ENCODE assay signal across 1 cellular context in the genomic region with DNA sequence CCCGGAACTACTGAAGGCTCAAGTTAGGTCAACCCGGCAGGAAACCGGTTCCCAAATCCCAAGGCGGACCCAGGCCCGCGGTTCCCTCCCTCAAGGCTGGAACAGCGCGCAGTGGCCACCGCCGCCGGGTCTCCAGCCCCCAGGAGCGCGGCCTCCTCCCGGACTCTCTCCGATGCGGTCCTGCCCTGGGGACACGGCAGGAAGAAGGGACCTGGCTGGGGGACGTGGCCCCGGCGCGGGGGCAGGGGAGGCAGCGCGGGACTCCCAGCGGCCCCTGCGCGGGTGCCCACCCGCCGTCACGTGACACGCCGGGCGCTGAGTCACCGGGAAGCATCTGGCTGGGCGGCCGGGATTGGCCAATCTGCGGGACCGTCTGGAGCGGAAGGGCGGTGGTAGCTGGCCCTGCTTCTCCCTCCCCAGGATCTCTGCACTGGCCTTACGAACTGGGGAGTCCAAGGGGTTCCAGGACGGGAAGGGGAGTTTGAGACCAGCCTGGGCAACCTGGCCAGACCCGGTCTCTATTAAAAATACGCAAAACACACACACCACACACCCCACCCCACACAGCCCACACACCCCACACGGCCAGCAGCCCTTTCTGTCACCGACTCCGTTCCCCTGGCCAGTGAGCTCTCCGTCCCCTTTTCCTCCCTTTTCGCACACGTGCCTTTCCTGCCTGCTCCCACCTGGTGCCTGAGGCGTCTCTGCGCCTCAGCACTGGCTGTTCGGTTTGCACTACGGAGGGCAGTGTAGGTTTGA.
TF ChIP-seq lines count a peak whose summit lies in the region.

No MANE protein-coding gene starts in this region.

TF ChIP-seq in SK-N-SH, 30 proteins besides CTCF, POLR2A, EP300 and RAD21 (continued from another document):
- peak; percentile 4; the same call in 1 of the 2 replicates for TF ChIP-seq REST (IDR thresholded peaks at IDR 0.05; ENCODE audit: low read depth, low read length)
- no peak for TF ChIP-seq MEF2A (IDR thresholded peaks at IDR 0.05; ENCODE audit: borderline replicate concordance, low read depth)
- TF ChIP-seq GATA2 (CRISPR knock-in tag; IDR thresholded peaks at IDR 0.05): no peak
- peak; percentile 83 for TF ChIP-seq FOSL2 (IDR thresholded peaks at IDR 0.05; ENCODE audit: borderline replicate concordance, low read depth)
- TF ChIP-seq, protein P1, sequence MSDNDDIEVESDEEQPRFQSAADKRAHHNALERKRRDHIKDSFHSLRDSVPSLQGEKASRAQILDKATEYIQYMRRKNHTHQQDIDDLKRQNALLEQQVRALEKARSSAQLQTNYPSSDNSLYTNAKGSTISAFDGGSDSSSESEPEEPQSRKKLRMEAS (IDR thresholded peaks at IDR 0.05; ENCODE audit: low read depth): peak; percentile 8; the same call in 1 of the 2 replicates
- TF ChIP-seq, protein P2, sequence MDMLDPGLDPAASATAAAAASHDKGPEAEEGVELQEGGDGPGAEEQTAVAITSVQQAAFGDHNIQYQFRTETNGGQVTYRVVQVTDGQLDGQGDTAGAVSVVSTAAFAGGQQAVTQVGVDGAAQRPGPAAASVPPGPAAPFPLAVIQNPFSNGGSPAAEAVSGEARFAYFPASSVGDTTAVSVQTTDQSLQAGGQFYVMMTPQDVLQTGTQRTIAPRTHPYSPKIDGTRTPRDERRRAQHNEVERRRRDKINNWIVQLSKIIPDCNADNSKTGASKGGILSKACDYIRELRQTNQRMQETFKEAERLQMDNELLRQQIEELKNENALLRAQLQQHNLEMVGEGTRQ (IDR thresholded peaks at IDR 0.05; ENCODE audit: borderline replicate concordance, low read depth, low read length): peak; percentile 87
- 0 out of 2 replicates have a peak, but pooled peaks have one; percentile 32 for TF ChIP-seq RXRA (IDR thresholded peaks at IDR 0.05; ENCODE audit: borderline replicate concordance, low read depth)
- TF ChIP-seq, protein P3, sequence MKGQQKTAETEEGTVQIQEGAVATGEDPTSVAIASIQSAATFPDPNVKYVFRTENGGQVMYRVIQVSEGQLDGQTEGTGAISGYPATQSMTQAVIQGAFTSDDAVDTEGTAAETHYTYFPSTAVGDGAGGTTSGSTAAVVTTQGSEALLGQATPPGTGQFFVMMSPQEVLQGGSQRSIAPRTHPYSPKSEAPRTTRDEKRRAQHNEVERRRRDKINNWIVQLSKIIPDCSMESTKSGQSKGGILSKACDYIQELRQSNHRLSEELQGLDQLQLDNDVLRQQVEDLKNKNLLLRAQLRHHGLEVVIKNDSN (IDR thresholded peaks at IDR 0.05; ENCODE audit: borderline replicate concordance, low read depth): peak; percentile 98
- no peak; the same call in 1 of the 2 replicates for TF ChIP-seq SIN3A (IDR thresholded peaks at IDR 0.05; ENCODE audit: borderline replicate concordance, low read depth, low read length)
- peak; percentile 33; the same call in 1 of the 2 replicates for TF ChIP-seq NRF1 (IDR thresholded peaks at IDR 0.05; ENCODE audit: low read depth, low read length)
- peak; percentile 78 for TF ChIP-seq GABPA (IDR thresholded peaks at IDR 0.05; ENCODE audit: low read depth)
- TF ChIP-seq IRF3 (IDR thresholded peaks at IDR 0.05; ENCODE audit: low read depth, low read length): no peak
- no peak; the same call in 1 of the 2 replicates for TF ChIP-seq NFIC (IDR thresholded peaks at IDR 0.05; ENCODE audit: borderline replicate concordance)
- peak; percentile 50; the same call in 1 of the 2 replicates for TF ChIP-seq RFX5 (IDR thresholded peaks at IDR 0.05; ENCODE audit: low read length)
- TF ChIP-seq TCF12 (IDR thresholded peaks at IDR 0.05): peak; percentile 35; the same call in 1 of the 2 replicates
- peak; percentile 31; the same call in 1 of the 2 replicates for TF ChIP-seq FOXM1 (IDR thresholded peaks at IDR 0.05; ENCODE audit: low read depth)
- no peak for TF ChIP-seq TEAD4 (IDR thresholded peaks at IDR 0.05; ENCODE audit: borderline replicate concordance, insufficient read depth)
- TF ChIP-seq, protein P4, sequence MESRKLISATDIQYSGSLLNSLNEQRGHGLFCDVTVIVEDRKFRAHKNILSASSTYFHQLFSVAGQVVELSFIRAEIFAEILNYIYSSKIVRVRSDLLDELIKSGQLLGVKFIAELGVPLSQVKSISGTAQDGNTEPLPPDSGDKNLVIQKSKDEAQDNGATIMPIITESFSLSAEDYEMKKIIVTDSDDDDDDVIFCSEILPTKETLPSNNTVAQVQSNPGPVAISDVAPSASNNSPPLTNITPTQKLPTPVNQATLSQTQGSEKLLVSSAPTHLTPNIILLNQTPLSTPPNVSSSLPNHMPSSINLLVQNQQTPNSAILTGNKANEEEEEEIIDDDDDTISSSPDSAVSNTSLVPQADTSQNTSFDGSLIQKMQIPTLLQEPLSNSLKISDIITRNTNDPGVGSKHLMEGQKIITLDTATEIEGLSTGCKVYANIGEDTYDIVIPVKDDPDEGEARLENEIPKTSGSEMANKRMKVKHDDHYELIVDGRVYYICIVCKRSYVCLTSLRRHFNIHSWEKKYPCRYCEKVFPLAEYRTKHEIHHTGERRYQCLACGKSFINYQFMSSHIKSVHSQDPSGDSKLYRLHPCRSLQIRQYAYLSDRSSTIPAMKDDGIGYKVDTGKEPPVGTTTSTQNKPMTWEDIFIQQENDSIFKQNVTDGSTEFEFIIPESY (IDR thresholded peaks at IDR 0.05; ENCODE audit: borderline replicate concordance, low read depth): no peak
- no peak for TF ChIP-seq EZH2phosphoT487 (IDR thresholded peaks at IDR 0.05; ENCODE audit: borderline replicate concordance, low read depth)
TF ChIP-seq in SK-N-SH: peak in this region for 19.
